13 cellular contexts compared by ENCODE assay signal in genomic region chr15:93025625-93025982, GRCh38.
DNase-seq lines count a peak whose midpoint lies in the region; ATAC-seq lines count a peak whose summit lies in the region.
"Had no signal": no experiment of that assay in that cellular context is flagged by ENCODE, and none has a peak within 500 bp of the region (broad histone marks: within the 10 kb centered on the region; RNA-seq: fewer than 3 reads in every experiment).

No MANE protein-coding gene starts in this region.

- no peak for ATAC-seq in activated CD4-positive, alpha-beta T cell treated with anti-CD3 and anti-CD28 coated beads for 36 hours
- ATAC-seq in central memory CD8-positive, alpha-beta T cell (replicated peaks; ENCODE audit: extremely low read depth, poor library complexity, severe bottlenecking), result peak; percentile 50
- ATAC-seq in stimulated activated naive B cell treated with anti-CD40 and anti-IgM and Interleukin-4, amounts not matched to agents 10 μg/mL and 1 μg/mL and 100 μg/mL, for 72 hours (replicated peaks), result no peak
- no peak for ATAC-seq in GM21423 (IDR thresholded peaks at IDR 0.05; ENCODE audit: unreplicated experiment)
- ATAC-seq: right cardiac atrium had no signal

- intact Hi-C loops in activated CD4-positive, alpha-beta T cell treated with anti-CD3 and anti-CD28 coated beads for 36 hours (cut with DNase I, micrococcal nuclease), result loop anchor here in 1 of 2 experiments (5.0 kb wide), 1 partner anchor 223 kb away; no protein-coding TSS in a partner anchor

- H3K27me3 Mint-ChIP-seq in activated CD4-positive, alpha-beta T cell treated with anti-CD3 and anti-CD28 coated beads for 36 hours, result no peaks in the 10 kb centered on the region
- no peaks in the 10 kb centered on the region for H3K27me3 Mint-ChIP-seq in central memory CD8-positive, alpha-beta T cell
- no peaks in the 10 kb centered on the region for H3K27me3 Mint-ChIP-seq in stimulated activated naive B cell treated with anti-CD40 and anti-IgM and Interleukin-4, amounts not matched to agents 10 μg/mL and 1 μg/mL and 100 μg/mL, for 72 hours

- H3K27ac Mint-ChIP-seq in activated CD4-positive, alpha-beta T cell treated with anti-CD3 and anti-CD28 coated beads for 36 hours, result peak overlapping the region; percentile 66
- H3K27ac Mint-ChIP-seq in central memory CD8-positive, alpha-beta T cell (ENCODE audit: low read depth), result peak overlapping the region; percentile 66
- peak overlapping the region; percentile 72 for H3K27ac Mint-ChIP-seq in stimulated activated naive B cell treated with anti-CD40 and anti-IgM and Interleukin-4, amounts not matched to agents 10 μg/mL and 1 μg/mL and 100 μg/mL, for 72 hours

- no peak for DNase-seq in activated CD4-positive, alpha-beta T cell treated with anti-CD3 and anti-CD28 coated beads for 36 hours
- DNase-seq in activated CD4-positive, alpha-beta T cell treated with anti-CD3 and anti-CD28 coated beads for 48 hours, result no peak
- DNase-seq in SK-N-MC (ENCODE audit: low read depth, low spot score), result no peak
- DNase-seq in central memory CD8-positive, alpha-beta T cell (ENCODE audit: low spot score in 2 of 2), result no peak
- DNase-seq in stimulated activated naive B cell treated with anti-CD40 and anti-IgM and Interleukin-4, amounts not matched to agents 10 μg/mL and 1 μg/mL and 100 μg/mL, for 72 hours, result no peak
- no peak for DNase-seq in iPS-NIHi11 (ENCODE audit: low spot score)
- DNase-seq in NCI-H446 (lab: John Stamatoyannopoulos, UW), result no peak
- DNase-seq: activated CD4-positive, alpha-beta T cell treated with anti-CD3 and anti-CD28 coated beads, Interleukin-2, amount 50 U/mL, for 48 hours; H7; Karpas-422 had no signal

- CTCF ChIA-PET in activated CD4-positive, alpha-beta T cell treated with anti-CD3 and anti-CD28 coated beads for 36 hours (lab: Charles Lee), result interaction anchor here (0.5 kb wide), 1 partner anchor 73 kb away, joined by 3 read pairs; no protein-coding TSS in a partner anchor

- H3K9ac ChIP-seq in SK-N-MC (ENCODE audit: insufficient read length), result no peak overlapping the region

- no peak overlapping the region for H3K4me3 ChIP-seq in SK-N-MC

- POLR2A ChIA-PET in activated CD4-positive, alpha-beta T cell treated with anti-CD3 and anti-CD28 coated beads for 36 hours (lab: Charles Lee), result no interaction called here

- H3K36me3 ChIP-seq in SK-N-MC (ENCODE audit: insufficient read depth, low read length), result peaks cover 62% of the 10 kb centered on the region

- H3K4me1 Mint-ChIP-seq in activated CD4-positive, alpha-beta T cell treated with anti-CD3 and anti-CD28 coated beads for 36 hours, result peaks cover 84% of the 10 kb centered on the region
- H3K4me1 Mint-ChIP-seq in central memory CD8-positive, alpha-beta T cell, result peaks cover 67% of the 10 kb centered on the region
- peaks cover 37 to 68% of the 10 kb centered on the region in 2 donors for H3K4me1 Mint-ChIP-seq in stimulated activated naive B cell treated with anti-CD40 and anti-IgM and Interleukin-4, amounts not matched to agents 10 μg/mL and 1 μg/mL and 100 μg/mL, for 72 hours

- H3K36me3 Mint-ChIP-seq in activated CD4-positive, alpha-beta T cell treated with anti-CD3 and anti-CD28 coated beads for 36 hours (ENCODE audit: low read depth), result peaks cover 66% of the 10 kb centered on the region
- peaks cover 66% of the 10 kb centered on the region for H3K36me3 Mint-ChIP-seq in central memory CD8-positive, alpha-beta T cell (ENCODE audit: insufficient read depth)
- peaks cover 49 to 68% of the 10 kb centered on the region in 2 donors for H3K36me3 Mint-ChIP-seq in stimulated activated naive B cell treated with anti-CD40 and anti-IgM and Interleukin-4, amounts not matched to agents 10 μg/mL and 1 μg/mL and 100 μg/mL, for 72 hours

- no peaks in the 10 kb centered on the region for H3K9me3 ChIP-seq in SK-N-MC (ENCODE audit: low read depth, low read length)

- H3K4me3 Mint-ChIP-seq in activated CD4-positive, alpha-beta T cell treated with anti-CD3 and anti-CD28 coated beads for 36 hours, result no peak overlapping the region
- no peak overlapping the region for H3K4me3 Mint-ChIP-seq in central memory CD8-positive, alpha-beta T cell
- no peak overlapping the region for H3K4me3 Mint-ChIP-seq in stimulated activated naive B cell treated with anti-CD40 and anti-IgM and Interleukin-4, amounts not matched to agents 10 μg/mL and 1 μg/mL and 100 μg/mL, for 72 hours
- H3K4me3 Mint-ChIP-seq: nephron had no signal

- H3K9me3 Mint-ChIP-seq in activated CD4-positive, alpha-beta T cell treated with anti-CD3 and anti-CD28 coated beads for 36 hours (ENCODE audit: low read depth), result no peaks in the 10 kb centered on the region
- H3K9me3 Mint-ChIP-seq in central memory CD8-positive, alpha-beta T cell, result no peaks in the 10 kb centered on the region
- H3K9me3 Mint-ChIP-seq in stimulated activated naive B cell treated with anti-CD40 and anti-IgM and Interleukin-4, amounts not matched to agents 10 μg/mL and 1 μg/mL and 100 μg/mL, for 72 hours, result no peaks in the 10 kb centered on the region
- H3K9me3 Mint-ChIP-seq: nephron had no signal

- H3K27ac ChIP-seq in SK-N-MC, result peak overlapping the region; percentile 39; the same call in 1 of the 2 replicates
